ENCODE assay signal across 13 cellular contexts in the genomic region with DNA sequence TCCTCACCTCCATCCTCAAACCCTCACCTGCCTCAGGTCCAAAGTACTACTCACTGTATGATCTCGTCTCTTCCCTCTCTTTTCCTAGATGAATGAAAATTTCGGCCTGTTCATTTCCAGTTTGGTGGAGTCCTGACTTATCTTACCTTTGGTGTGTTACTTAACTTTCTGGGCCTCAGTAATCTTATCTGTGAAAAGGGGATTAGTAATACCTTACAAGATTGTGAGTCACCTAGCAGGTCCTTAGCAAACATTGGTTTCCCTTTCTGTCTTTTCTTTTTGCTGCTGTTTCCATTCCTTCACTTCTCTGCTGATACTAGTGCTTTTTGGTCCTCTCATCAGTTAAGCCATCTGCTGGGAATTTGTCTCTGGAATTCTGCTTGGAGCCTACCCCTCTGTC.
"Had no signal": no experiment of that assay in that cellular context is flagged by ENCODE, and none has a peak within 500 bp of the region (broad histone marks: within the 10 kb centered on the region; RNA-seq: fewer than 3 reads in every experiment).

No MANE protein-coding gene starts in this region.

- ATAC-seq: lower lobe of right lung had no signal

- DNase-seq: activated CD4-positive, alpha-beta memory T cell treated with anti-CD3 and anti-CD28 coated beads for 36 hours; activated CD4-positive, CD25-positive, alpha-beta regulatory T cell treated with anti-CD3 and anti-CD28 coated beads, Interleukin-2, amount 50 U/mL, for 72 hours; activated CD8-positive, alpha-beta memory T cell treated with anti-CD3 and anti-CD28 coated beads, Interleukin-2, amount 50 U/mL, for 4 hours; activated naive CD4-positive, alpha-beta T cell treated with anti-CD3 and anti-CD28 coated beads for 36 hours; cortex of kidney; effector memory CD4-positive, alpha-beta T cell; left cardiac atrium; lower lobe of right lung; naive B cell; retina; stimulated activated CD4-positive, alpha-beta T cell treated with anti-CD3 and anti-CD28 coated beads, Interleukin-4, amount 100 ng/mL, for 4 hours; SW 1271 had no signal

- H3K27ac ChIP-seq: lower lobe of right lung, parathyroid adenoma had no signal

- H3K79me2 ChIP-seq: parathyroid adenoma had no signal

- H3K9me3 ChIP-seq: lower lobe of right lung had no signal

- H3K36me3 ChIP-seq: lower lobe of right lung had no signal

- H3K9ac ChIP-seq: parathyroid adenoma had no signal

- H3K4me3 ChIP-seq: lower lobe of right lung had no signal

- H3K4me1 ChIP-seq: lower lobe of right lung had no signal

- H2AFZ ChIP-seq: parathyroid adenoma had no signal
